ENCODE assay signal across 8 cellular contexts in genomic region chr19:33430674-33431277, GRCh38. TPM values are rescaled to one million over a fixed set of nuclear protein-coding genes. Genes with fewer than 3 reads are reported as not detected.
DNase-seq lines count a peak whose midpoint lies in the region; ATAC-seq, FAIRE-seq and TF ChIP-seq lines count a peak whose summit lies in the region.

No MANE protein-coding gene starts in this region.

- peak; percentile 38 to 65 for ATAC-seq in naive B cell (ENCODE audit: low read depth in 2 of 2)
- ATAC-seq in stimulated activated naive B cell treated with anti-CD40 and anti-IgM and Interleukin-4, amounts not matched to agents 10 μg/mL and 1 μg/mL and 100 μg/mL, for 72 hours (replicated peaks) = peak; percentile 94

- no peak overlapping the region for H3K9ac ChIP-seq in endothelial cell of umbilical vein (replicated peaks; ENCODE audit: extremely low read depth, insufficient read depth, low read length)

- TF ChIP-seq POLR2A in endothelial cell of umbilical vein (IDR thresholded peaks at IDR 0.05; ENCODE audit: low read depth, low read length) = no peak

- no peaks in the 10 kb centered on the region for H3K27me3 ChIP-seq in endothelial cell of umbilical vein (ENCODE audit: control insufficient read depth in 2 of 2, insufficient read depth in 2 of 2, low read length in 2 of 2)

- H3K4me2 ChIP-seq in endothelial cell of umbilical vein (ENCODE audit: insufficient read depth, low read length) = no peak overlapping the region

- no peak overlapping the region for H2AFZ ChIP-seq in endothelial cell of umbilical vein (ENCODE audit: low read depth, low read length)

- H3K36me3 ChIP-seq in endothelial cell of umbilical vein (ENCODE audit: control insufficient read depth in 2 of 2, extremely low read depth in 1 of 2, insufficient read depth in 2 of 2, low read length in 2 of 2) = no peaks in the 10 kb centered on the region

- intact Hi-C loops in endothelial cell of umbilical vein (cut with micrococcal nuclease) = loop anchor here (1.0 to 10.0 kb wide), 4 partner anchors 91 to 564 kb away; partner anchors contain the start of gene PEPD

- peak; percentile 73 to 91 for TF ChIP-seq CTCF in endothelial cell of umbilical vein (IDR thresholded peaks at IDR 0.05; ENCODE audit: extremely low read depth in 1 of 2, insufficient read depth in 1 of 2, low read depth in 1 of 2, low read length in 2 of 2)

- DNase-seq in DMS 273 treated with DMSO at 0.1 percent for 48 hours (lab: John Stamatoyannopoulos, UW) (peak; percentile 40), HT-29 (ENCODE audit: low spot score) (peak; percentile 90), NOMO-1 treated with dmso at 0.1 percent for 144 hours (lab: John Stamatoyannopoulos, UW; ENCODE audit: unreplicated experiment) (peak; percentile 57), endothelial cell of umbilical vein (ENCODE audit: low read depth, low spot score) (peak; percentile 65), naive B cell (peak; percentile 21), middle frontal gyrus (ENCODE audit: extremely low spot score, low spot score) (no peak)
- peak; percentile 61 for DNase-seq in activated CD8-positive, alpha-beta memory T cell treated with anti-CD3 and anti-CD28 coated beads, Interleukin-2, amount 50 U/mL, for 4 hours
- DNase-seq in stimulated activated naive B cell treated with anti-CD40 and anti-IgM and Interleukin-4, amounts not matched to agents 10 μg/mL and 1 μg/mL and 100 μg/mL, for 72 hours = peak; percentile 34

- H3K4me3 ChIP-seq in endothelial cell of umbilical vein (replicated peaks in 1 of 3; ENCODE audit: insufficient read depth in 1 of 3, low read depth in 1 of 3, low read length in 3 of 3) = no peak overlapping the region

- peak overlapping the region in 2 of 6 donors; percentile 64 to 65 for H3K27ac Mint-ChIP-seq in naive B cell
- no peak overlapping the region for H3K27ac Mint-ChIP-seq in stimulated activated naive B cell treated with anti-CD40 and anti-IgM and Interleukin-4, amounts not matched to agents 10 μg/mL and 1 μg/mL and 100 μg/mL, for 72 hours

- peaks cover 0 to 8% (median 5%) of the 10 kb centered on the region in 3 donors for H3K27me3 Mint-ChIP-seq in naive B cell
- peaks cover 4% of the 10 kb centered on the region in 2 donors for H3K27me3 Mint-ChIP-seq in stimulated activated naive B cell treated with anti-CD40 and anti-IgM and Interleukin-4, amounts not matched to agents 10 μg/mL and 1 μg/mL and 100 μg/mL, for 72 hours

- peaks cover 6% of the 10 kb centered on the region for H3K4me1 ChIP-seq in endothelial cell of umbilical vein (ENCODE audit: control insufficient read depth, extremely low read depth, insufficient read depth, low read length)

- peak; percentile 84 for FAIRE-seq in endothelial cell of umbilical vein (lab: Jason Lieb, UNC)

- H3K4me1 Mint-ChIP-seq in naive B cell = peaks cover 0 to 7% (median 6%) of the 10 kb centered on the region in 3 donors
- H3K4me1 Mint-ChIP-seq in stimulated activated naive B cell treated with anti-CD40 and anti-IgM and Interleukin-4, amounts not matched to agents 10 μg/mL and 1 μg/mL and 100 μg/mL, for 72 hours = peaks cover 4 to 6% of the 10 kb centered on the region in 2 donors

- H3K79me2 ChIP-seq in endothelial cell of umbilical vein (ENCODE audit: control insufficient read depth, insufficient read depth, low read length) = no peaks in the 10 kb centered on the region

- no peak overlapping the region for H3K27ac ChIP-seq in endothelial cell of umbilical vein (ENCODE audit: insufficient read depth, low read depth, low read length)

- no peaks in the 10 kb centered on the region for H3K9me3 Mint-ChIP-seq in naive B cell
- no peaks in the 10 kb centered on the region for H3K9me3 Mint-ChIP-seq in stimulated activated naive B cell treated with anti-CD40 and anti-IgM and Interleukin-4, amounts not matched to agents 10 μg/mL and 1 μg/mL and 100 μg/mL, for 72 hours

- dilution Hi-C loops in endothelial cell of umbilical vein (cut with MboI; ENCODE audit: extremely low pct_ligation_motif_present, low sequenced_read_pairs) = no loop called here

- CTCF ChIA-PET in endothelial cell of umbilical vein (lab: Charles Lee) = interaction anchor here (0.6 to 4.5 kb wide), 51 partner anchors 9 to 666 kb away, joined by 3 to 284 read pairs (median 4); partner anchors contain the start of gene PEPD

- H3K4me3 Mint-ChIP-seq in naive B cell = peak overlapping the region in 1 of 8 donors; percentile 49
- no peak overlapping the region for H3K4me3 Mint-ChIP-seq in stimulated activated naive B cell treated with anti-CD40 and anti-IgM and Interleukin-4, amounts not matched to agents 10 μg/mL and 1 μg/mL and 100 μg/mL, for 72 hours

- POLR2A ChIA-PET in endothelial cell of umbilical vein (lab: Charles Lee) = interaction anchor here (0.6 to 1.0 kb wide), 2 partner anchors 91 to 189 kb away, joined by 3 to 7 read pairs; partner anchors contain the start of gene PEPD

- H3K9me1 ChIP-seq in endothelial cell of umbilical vein (replicated peaks; ENCODE audit: control insufficient read depth, extremely low read depth, insufficient read depth, low read length) = no peaks in the 10 kb centered on the region

- H4K20me1 ChIP-seq in endothelial cell of umbilical vein (replicated peaks; ENCODE audit: control insufficient read depth, extremely low read depth, insufficient read depth, low read length) = no peaks in the 10 kb centered on the region

- BruUV-seq in endothelial cell of umbilical vein (replicated peaks; lab: Mats Ljungman, UMichigan) = no TSS peak

- no peaks in the 10 kb centered on the region for H3K9me3 ChIP-seq in endothelial cell of umbilical vein (replicated peaks; ENCODE audit: control insufficient read depth, insufficient read depth, low read length)

- H3K36me3 Mint-ChIP-seq in naive B cell = no peaks in the 10 kb centered on the region
- peaks cover 0 to 4% of the 10 kb centered on the region in 2 donors for H3K36me3 Mint-ChIP-seq in stimulated activated naive B cell treated with anti-CD40 and anti-IgM and Interleukin-4, amounts not matched to agents 10 μg/mL and 1 μg/mL and 100 μg/mL, for 72 hours

TF ChIP-seq in endothelial cell of umbilical vein, 7 proteins besides CTCF, POLR2A, EP300 and RAD21:
- TF ChIP-seq MYC (IDR thresholded peaks at IDR 0.05; ENCODE audit: low read depth, low read length) = peak; percentile 31
- TF ChIP-seq JUN (IDR thresholded peaks at IDR 0.05; ENCODE audit: borderline replicate concordance, insufficient read depth, insufficient read length, low read depth) = no peak
- no peak for TF ChIP-seq FOS (IDR thresholded peaks at IDR 0.05; ENCODE audit: borderline replicate concordance, insufficient read depth, low read length)
- TF ChIP-seq GATA2 (IDR thresholded peaks at IDR 0.05; ENCODE audit: insufficient read depth, insufficient read length, low read depth, low read length) = no peak

RNA-seq across cellular contexts. Expression of gene CEBPG, which starts 57.3 kb away (rescaled TPM):
- total RNA-seq in HT-29 (2014; rRNA removed; shearing (Covaris generic)) = 35.9 and 37.4 TPM in 2 replicates
- 24.3 and 24.6 TPM in 2 replicates for total RNA-seq in endothelial cell of umbilical vein
- polyA plus RNA-seq in endothelial cell of umbilical vein (7.7 and 10.2 TPM in 2 replicates), naive B cell (ENCODE audit: low read depth in 6 of 6) (10 to 100 TPM in 3 of 6 donors, 1 to 10 TPM in 3; 7.1 to 12.0 (median 9.9) TPM)
- 13.5 and 14.1 TPM in 2 replicates for polyA plus RNA-seq in endothelial cell of umbilical vein (2011; cell fraction: cytosol; rRNA removed)
- polyA plus RNA-seq in endothelial cell of umbilical vein (2011; cell fraction: nucleus; rRNA removed) = 14.6 and 19.4 TPM in 2 replicates
- polyA plus RNA-seq in endothelial cell of umbilical vein (2012) = 19.1 and 22.9 TPM in 2 replicates
- 14.5 and 15.0 TPM in 2 replicates for polyA minus RNA-seq in endothelial cell of umbilical vein
- polyA minus RNA-seq in endothelial cell of umbilical vein (2011; cell fraction: cytosol; rRNA and poly(A)+ RNA removed) = 23.1 TPM
- 13.5 and 20.3 TPM in 2 replicates for polyA minus RNA-seq in endothelial cell of umbilical vein (2011; cell fraction: nucleus; rRNA and poly(A)+ RNA removed)
